Comparison of ENCODE assay signal across 18 cellular contexts in genomic region chr11:46251954-46252353, GRCh38. TPM values are rescaled to one million over a fixed set of nuclear protein-coding genes. Genes with fewer than 3 reads are reported as not detected.
A peak's percentile ranks its signal among the peaks of the same experiment; 100 is the strongest.
DNase-seq lines count a peak whose midpoint lies in the region; ATAC-seq, FAIRE-seq and TF ChIP-seq lines count a peak whose summit lies in the region.
"Had no signal": no experiment of that assay in that cellular context is flagged by ENCODE, and none has a peak within 500 bp of the region (broad histone marks: within the 10 kb centered on the region; RNA-seq: fewer than 3 reads in every experiment).

No MANE protein-coding gene starts in this region.

- TF ChIP-seq CTCF in hepatocyte (IDR thresholded peaks at IDR 0.05; ENCODE audit: poor library complexity) (no peak), Peyer's patch (IDR thresholded peaks at IDR 0.05) (no peak)

- no peak overlapping the region for H2BK15ac ChIP-seq in neuronal stem cell (ENCODE audit: low read length)

- H2AK5ac ChIP-seq in neuronal stem cell (ENCODE audit: low read depth, low read length), result no peak overlapping the region

- H3K36me3 ChIP-seq in hepatocyte (replicated peaks; ENCODE audit: insufficient read depth, low read depth), result no peaks in the 10 kb centered on the region
- H3K36me3 ChIP-seq in neuronal stem cell (replicated peaks in 1 of 2; ENCODE audit: control insufficient read depth in 2 of 2, insufficient read depth in 2 of 2, low read length in 2 of 2), result no peaks in the 10 kb centered on the region
- H3K36me3 ChIP-seq in Peyer's patch, result no peaks in the 10 kb centered on the region
- H3K36me3 ChIP-seq: SJSA1 had no signal

- no peaks in the 10 kb centered on the region for H4K20me1 ChIP-seq in hepatocyte (ENCODE audit: insufficient read depth, poor library complexity, severe bottlenecking)

- H3K4me3 ChIP-seq in hepatocyte, result no peak overlapping the region
- H3K4me3 ChIP-seq in neuronal stem cell (ENCODE audit: low read length in 2 of 2), result no peak overlapping the region
- no peak overlapping the region for H3K4me3 ChIP-seq in Peyer's patch
- H3K4me3 ChIP-seq: GM12878, SJSA1 had no signal

- no peak for TF ChIP-seq POLR2A in Peyer's patch (IDR thresholded peaks at IDR 0.05)

- whole genome bisulfite sequencing in hepatocyte (ENCODE audit: low lambda C conversion rate, missing lambda C conversion rate), result 78% methylated on average over 6 of the region's 6 CpGs
- WGBS in neuronal stem cell (ENCODE audit: extremely low coverage in 2 of 2, insufficient read length in 2 of 2, insufficient replicate concordance in 1 of 2), 2 donors, result no CpG with 5 or more reads among the region's 6 CpGs

- H3K79me1 ChIP-seq in neuronal stem cell (ENCODE audit: low read depth, low read length), result no peaks in the 10 kb centered on the region

- peak; percentile 41 for DNase-seq in activated effector memory CD4-positive, alpha-beta T cell treated with anti-CD3 and anti-CD28 coated beads, Interleukin-2, amount 50 U/mL, for 16 hours
- no peak for DNase-seq in activated effector memory CD4-positive, alpha-beta T cell treated with Interleukin-2 at 50 U/mL for 16 hours
- DNase-seq in hepatocyte (ENCODE audit: low spot score) (no peak), neuronal stem cell (ENCODE audit: low spot score) (no peak), frontal cortex (ENCODE audit: low spot score in 2 of 2) (no peak), Peyer's patch (no peak)
- no peak for DNase-seq in activated CD4-positive, alpha-beta T cell treated with anti-CD3 and anti-CD28 coated beads, Interleukin-2, amount 50 U/mL, for 4 hours
- DNase-seq: 8988T, C1 segment of cervical spinal cord, KBM-7, NCI-H1436 treated with DMSO at 0.1 percent for 48 hours, NCI-H2081, NCI-H510A treated with DMSO at 0.1 percent for 48 hours had no signal

- H3K9me3 ChIP-seq in hepatocyte (ENCODE audit: low read depth) (no peaks in the 10 kb centered on the region), neuronal stem cell (replicated peaks in 1 of 2; ENCODE audit: control insufficient read depth in 2 of 2, insufficient read depth in 1 of 2, low read depth in 1 of 2, low read length in 2 of 2) (no peaks in the 10 kb centered on the region), Peyer's patch (no peaks in the 10 kb centered on the region)
- H3K9me3 ChIP-seq: SJSA1 had no signal

- H3K9me2 ChIP-seq in hepatocyte (replicated peaks; ENCODE audit: insufficient read depth), result no peaks in the 10 kb centered on the region

- H3K4me1 ChIP-seq in hepatocyte (ENCODE audit: insufficient read depth), result peaks cover 55% of the 10 kb centered on the region
- H3K4me1 ChIP-seq in neuronal stem cell (ENCODE audit: control insufficient read depth in 2 of 2, insufficient read depth in 1 of 2, low read depth in 1 of 2, low read length in 2 of 2), result peaks cover 5 to 14% of the 10 kb centered on the region in 2 donors
- peaks cover 0 to 41% (median 2%) of the 10 kb centered on the region in 4 donors for H3K4me1 ChIP-seq in Peyer's patch

- no peak overlapping the region for H3K23ac ChIP-seq in neuronal stem cell (ENCODE audit: low read depth, low read length, poor library complexity)

- no peak for ATAC-seq in HG03439 (IDR thresholded peaks at IDR 0.05; ENCODE audit: unreplicated experiment)
- ATAC-seq: GM12878, HCT116 had no signal

- peak overlapping the region; percentile 34 for H3K4me2 ChIP-seq in hepatocyte
- no peak overlapping the region for H3K4me2 ChIP-seq in neuronal stem cell (ENCODE audit: insufficient read depth, low read length, poor library complexity, severe bottlenecking)

- peak overlapping the region; percentile 83 for H3K27ac ChIP-seq in hepatocyte
- H3K27ac ChIP-seq in neuronal stem cell (replicated peaks; ENCODE audit: low read length), result no peak overlapping the region
- peak overlapping the region in 1 of 4 donors; percentile 4 for H3K27ac ChIP-seq in Peyer's patch
- H3K27ac ChIP-seq: SJSA1 had no signal

- H2BK120ac ChIP-seq in neuronal stem cell (ENCODE audit: low read depth, low read length), result no peak overlapping the region

- no peaks in the 10 kb centered on the region for H3K27me3 ChIP-seq in hepatocyte
- H3K27me3 ChIP-seq in neuronal stem cell (ENCODE audit: control insufficient read depth in 3 of 3, insufficient read depth in 3 of 3, low read depth in 1 of 3, low read length in 3 of 3), result peaks cover 0 to 12% (median 0%) of the 10 kb centered on the region in 3 experiments
- H3K27me3 ChIP-seq in Peyer's patch, result no peaks in the 10 kb centered on the region
- H3K27me3 ChIP-seq: SJSA1 had no signal

- H3K14ac ChIP-seq in neuronal stem cell (ENCODE audit: low read length), result no peak overlapping the region

- H3K9ac ChIP-seq in neuronal stem cell (ENCODE audit: low read depth, low read length, poor library complexity), result no peak overlapping the region

- no peak overlapping the region for H2AFZ ChIP-seq in hepatocyte
- no peak overlapping the region for H2AFZ ChIP-seq in neuronal stem cell (ENCODE audit: low read length)

- H2BK12ac ChIP-seq in neuronal stem cell (ENCODE audit: low read length), result no peak overlapping the region

- FAIRE-seq in frontal cortex (lab: Jason Lieb, UNC), result no peak
- FAIRE-seq: GM12878, HTR-8/SVneo had no signal

- H3K4ac ChIP-seq in neuronal stem cell (ENCODE audit: low read length), result no peak overlapping the region

- no peak overlapping the region for H4K8ac ChIP-seq in neuronal stem cell (ENCODE audit: low read depth, low read length)

- no peak overlapping the region for H4K91ac ChIP-seq in neuronal stem cell (ENCODE audit: low read depth, low read length, poor library complexity)

- no peak overlapping the region for H2BK5ac ChIP-seq in neuronal stem cell (ENCODE audit: low read length)

- H3K79me2 ChIP-seq in hepatocyte, result no peaks in the 10 kb centered on the region

- H3K18ac ChIP-seq in neuronal stem cell (ENCODE audit: low read length), result peak overlapping the region; percentile 5

RNA-seq across cellular contexts. Expression of gene CREB3L1, which starts 25.5 kb away (rescaled TPM):
- 20.3 and 22.9 TPM in 2 replicates for total RNA-seq in hepatocyte
- 275 and 276 TPM in 2 replicates for polyA plus RNA-seq in hepatocyte
- 8.4 TPM for polyA plus RNA-seq in neuronal stem cell (2013, experiment 1 of 2)
- 8.8 TPM for polyA plus RNA-seq in neuronal stem cell (2013, experiment 2 of 2)
- total RNA-seq in frontal cortex, result 0.41 TPM
- total RNA-seq in Peyer's patch, result 10 to 100 TPM; 13.2 to 50.6 (median 30.3) TPM

Comparison
In these comparisons a context has a peak if more than half of its experiments do, and no peak if none do; other contexts are left out.
1. RNA of gene CREB3L1, which starts 25.5 kb away (total RNA-seq): 13.2 to 50.6 TPM in Peyer's patch and 20.3 to 22.9 TPM in hepatocyte; 0.41 TPM in frontal cortex (single experiment); every median in the first group is over 10 times any median in the second.